ENCODE assay signal across 1 cellular context in the genomic region with DNA sequence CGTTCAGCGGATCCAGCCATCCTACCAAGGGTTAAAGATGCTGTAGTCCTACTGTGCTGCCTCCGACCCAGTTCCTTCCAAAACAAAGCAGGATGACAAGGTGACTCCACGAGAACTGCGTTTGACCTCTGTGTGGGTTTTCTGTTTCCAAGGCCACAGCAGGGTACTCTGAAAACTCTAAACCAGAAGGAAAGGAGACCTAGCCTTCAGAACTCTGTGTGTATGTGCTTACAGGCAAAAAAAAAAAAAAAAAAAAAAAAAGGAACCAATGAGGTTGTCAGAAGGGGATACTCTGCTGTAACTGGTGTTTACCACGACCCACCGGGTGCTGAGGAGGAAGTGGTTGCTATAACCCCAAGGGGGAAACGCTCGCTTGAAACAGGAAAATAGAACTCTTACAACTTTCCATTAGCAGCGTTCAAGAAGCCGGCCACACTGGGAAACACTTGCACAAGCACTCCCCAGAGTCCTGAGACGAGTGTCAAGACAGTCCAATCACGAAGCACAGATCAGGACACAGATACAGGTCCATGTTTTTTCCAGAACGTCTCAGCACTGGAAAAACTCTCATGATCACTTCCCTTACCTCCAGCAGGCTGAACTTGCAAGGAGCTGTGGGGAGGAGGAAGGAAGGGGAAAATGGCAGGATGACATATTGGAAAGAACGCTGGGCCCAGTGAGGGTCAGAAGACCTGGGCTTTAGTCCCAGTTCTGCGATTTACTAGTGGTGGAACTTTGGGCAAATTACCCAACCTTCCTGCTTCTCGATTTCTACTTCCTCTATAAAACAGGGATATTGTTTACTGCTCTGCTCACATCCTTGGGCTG.
TF ChIP-seq lines count a peak whose summit lies in the region.

No MANE protein-coding gene starts in this region.

TF ChIP-seq in GM12878, 131 proteins besides CTCF, POLR2A, EP300 and RAD21 (continued from another document and continues in another):
- TF ChIP-seq, protein P1, sequence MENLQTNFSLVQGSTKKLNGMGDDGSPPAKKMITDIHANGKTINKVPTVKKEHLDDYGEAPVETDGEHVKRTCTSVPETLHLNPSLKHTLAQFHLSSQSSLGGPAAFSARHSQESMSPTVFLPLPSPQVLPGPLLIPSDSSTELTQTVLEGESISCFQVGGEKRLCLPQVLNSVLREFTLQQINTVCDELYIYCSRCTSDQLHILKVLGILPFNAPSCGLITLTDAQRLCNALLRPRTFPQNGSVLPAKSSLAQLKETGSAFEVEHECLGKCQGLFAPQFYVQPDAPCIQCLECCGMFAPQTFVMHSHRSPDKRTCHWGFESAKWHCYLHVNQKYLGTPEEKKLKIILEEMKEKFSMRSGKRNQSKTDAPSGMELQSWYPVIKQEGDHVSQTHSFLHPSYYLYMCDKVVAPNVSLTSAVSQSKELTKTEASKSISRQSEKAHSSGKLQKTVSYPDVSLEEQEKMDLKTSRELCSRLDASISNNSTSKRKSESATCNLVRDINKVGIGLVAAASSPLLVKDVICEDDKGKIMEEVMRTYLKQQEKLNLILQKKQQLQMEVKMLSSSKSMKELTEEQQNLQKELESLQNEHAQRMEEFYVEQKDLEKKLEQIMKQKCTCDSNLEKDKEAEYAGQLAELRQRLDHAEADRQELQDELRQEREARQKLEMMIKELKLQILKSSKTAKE (IDR thresholded peaks at IDR 0.05; ENCODE audit: low read depth, poor library complexity, severe bottlenecking), result peak; percentile 11
- TF ChIP-seq BCL11A (IDR thresholded peaks at IDR 0.05; ENCODE audit: low read depth, low read length) (0 out of 2 replicates have a peak, but pooled peaks have one; percentile 7), EZH2 (IDR thresholded peaks at IDR 0.05; ENCODE audit: borderline replicate concordance, control insufficient read depth, low read depth, low read length) (no peak), ETV6 (conservative IDR thresholded peaks at IDR 0.05 in 1 of 2, IDR thresholded peaks at IDR 0.05 in 1 of 2; ENCODE audit: borderline replicate concordance in 1 of 2, low read depth in 1 of 2) (peak in 1 of 2 experiments; percentile 95; a peak in 2 of 4 replicates), TCF3 (IDR thresholded peaks at IDR 0.05; ENCODE audit: borderline replicate concordance, insufficient read depth, low read depth, low read length) (no peak), RELA (IDR thresholded peaks at IDR 0.05; ENCODE audit: borderline replicate concordance, partially characterized antibody) (no peak), ATF7 (IDR thresholded peaks at IDR 0.05; ENCODE audit: low read depth) (peak; percentile 73), GABPA (IDR thresholded peaks at IDR 0.05; ENCODE audit: low read depth) (peak; percentile 41; the same call in 1 of the 2 replicates), PML (IDR thresholded peaks at IDR 0.05; ENCODE audit: low read length) (peak; percentile 45; the same call in 1 of the 2 replicates), MAX (IDR thresholded peaks at IDR 0.05; ENCODE audit: low read depth, low read length) (no peak), GATAD2B (conservative IDR thresholded peaks at IDR 0.05; ENCODE audit: low read depth) (no peak), ZZZ3 (IDR thresholded peaks at IDR 0.05; ENCODE audit: control insufficient read depth, insufficient read length, low read depth) (no peak), BACH1 (IDR thresholded peaks at IDR 0.05; ENCODE audit: borderline replicate concordance) (no peak), EGR1 (IDR thresholded peaks at IDR 0.05; ENCODE audit: borderline replicate concordance in 1 of 2, low read depth in 2 of 2, low read length in 2 of 2) (peak in 1 of 2 experiments; percentile 66; a peak in 1 of 3 replicates), KLF5 (IDR thresholded peaks at IDR 0.05; ENCODE audit: partially characterized antibody) (no peak), NFYA (IDR thresholded peaks at IDR 0.05; ENCODE audit: borderline replicate concordance, low read depth, low read length) (no peak), CHD2 (IDR thresholded peaks at IDR 0.05; ENCODE audit: borderline replicate concordance, low read depth, low read length) (no peak), ESRRA (IDR thresholded peaks at IDR 0.05; ENCODE audit: low read length) (no peak), TCF12 (IDR thresholded peaks at IDR 0.05; ENCODE audit: low read depth, low read length) (no peak), TAF1 (IDR thresholded peaks at IDR 0.05; ENCODE audit: borderline replicate concordance, low read depth, low read length) (no peak), MLLT1 (IDR thresholded peaks at IDR 0.05) (0 out of 2 replicates have a peak, but pooled peaks have one; percentile 54), E4F1 (IDR thresholded peaks at IDR 0.05; ENCODE audit: borderline replicate concordance, partially characterized antibody) (no peak), CREM (IDR thresholded peaks at IDR 0.05; ENCODE audit: low read depth) (0 out of 2 replicates have a peak, but pooled peaks have one; percentile 19), TBL1XR1 (IDR thresholded peaks at IDR 0.05; ENCODE audit: low read depth, low read length) (peak; percentile 51; the same call in 1 of the 2 replicates), FOXK2 (IDR thresholded peaks at IDR 0.05) (no peak; the same call in 1 of the 2 replicates), CBX3 (IDR thresholded peaks at IDR 0.05; ENCODE audit: borderline replicate concordance, low read depth) (no peak)
- TF ChIP-seq, protein P2, sequence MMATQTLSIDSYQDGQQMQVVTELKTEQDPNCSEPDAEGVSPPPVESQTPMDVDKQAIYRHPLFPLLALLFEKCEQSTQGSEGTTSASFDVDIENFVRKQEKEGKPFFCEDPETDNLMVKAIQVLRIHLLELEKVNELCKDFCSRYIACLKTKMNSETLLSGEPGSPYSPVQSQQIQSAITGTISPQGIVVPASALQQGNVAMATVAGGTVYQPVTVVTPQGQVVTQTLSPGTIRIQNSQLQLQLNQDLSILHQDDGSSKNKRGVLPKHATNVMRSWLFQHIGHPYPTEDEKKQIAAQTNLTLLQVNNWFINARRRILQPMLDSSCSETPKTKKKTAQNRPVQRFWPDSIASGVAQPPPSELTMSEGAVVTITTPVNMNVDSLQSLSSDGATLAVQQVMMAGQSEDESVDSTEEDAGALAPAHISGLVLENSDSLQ (IDR thresholded peaks at IDR 0.05), result peak; percentile 25; the same call in 1 of the 2 replicates
- TF ChIP-seq, protein P3, sequence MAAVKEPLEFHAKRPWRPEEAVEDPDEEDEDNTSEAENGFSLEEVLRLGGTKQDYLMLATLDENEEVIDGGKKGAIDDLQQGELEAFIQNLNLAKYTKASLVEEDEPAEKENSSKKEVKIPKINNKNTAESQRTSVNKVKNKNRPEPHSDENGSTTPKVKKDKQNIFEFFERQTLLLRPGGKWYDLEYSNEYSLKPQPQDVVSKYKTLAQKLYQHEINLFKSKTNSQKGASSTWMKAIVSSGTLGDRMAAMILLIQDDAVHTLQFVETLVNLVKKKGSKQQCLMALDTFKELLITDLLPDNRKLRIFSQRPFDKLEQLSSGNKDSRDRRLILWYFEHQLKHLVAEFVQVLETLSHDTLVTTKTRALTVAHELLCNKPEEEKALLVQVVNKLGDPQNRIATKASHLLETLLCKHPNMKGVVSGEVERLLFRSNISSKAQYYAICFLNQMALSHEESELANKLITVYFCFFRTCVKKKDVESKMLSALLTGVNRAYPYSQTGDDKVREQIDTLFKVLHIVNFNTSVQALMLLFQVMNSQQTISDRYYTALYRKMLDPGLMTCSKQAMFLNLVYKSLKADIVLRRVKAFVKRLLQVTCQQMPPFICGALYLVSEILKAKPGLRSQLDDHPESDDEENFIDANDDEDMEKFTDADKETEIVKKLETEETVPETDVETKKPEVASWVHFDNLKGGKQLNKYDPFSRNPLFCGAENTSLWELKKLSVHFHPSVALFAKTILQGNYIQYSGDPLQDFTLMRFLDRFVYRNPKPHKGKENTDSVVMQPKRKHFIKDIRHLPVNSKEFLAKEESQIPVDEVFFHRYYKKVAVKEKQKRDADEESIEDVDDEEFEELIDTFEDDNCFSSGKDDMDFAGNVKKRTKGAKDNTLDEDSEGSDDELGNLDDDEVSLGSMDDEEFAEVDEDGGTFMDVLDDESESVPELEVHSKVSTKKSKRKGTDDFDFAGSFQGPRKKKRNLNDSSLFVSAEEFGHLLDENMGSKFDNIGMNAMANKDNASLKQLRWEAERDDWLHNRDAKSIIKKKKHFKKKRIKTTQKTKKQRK (IDR thresholded peaks at IDR 0.05; ENCODE audit: low read depth, low read length), result no peak
- TF ChIP-seq, protein P4, sequence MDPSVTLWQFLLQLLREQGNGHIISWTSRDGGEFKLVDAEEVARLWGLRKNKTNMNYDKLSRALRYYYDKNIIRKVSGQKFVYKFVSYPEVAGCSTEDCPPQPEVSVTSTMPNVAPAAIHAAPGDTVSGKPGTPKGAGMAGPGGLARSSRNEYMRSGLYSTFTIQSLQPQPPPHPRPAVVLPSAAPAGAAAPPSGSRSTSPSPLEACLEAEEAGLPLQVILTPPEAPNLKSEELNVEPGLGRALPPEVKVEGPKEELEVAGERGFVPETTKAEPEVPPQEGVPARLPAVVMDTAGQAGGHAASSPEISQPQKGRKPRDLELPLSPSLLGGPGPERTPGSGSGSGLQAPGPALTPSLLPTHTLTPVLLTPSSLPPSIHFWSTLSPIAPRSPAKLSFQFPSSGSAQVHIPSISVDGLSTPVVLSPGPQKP (IDR thresholded peaks at IDR 0.05; ENCODE audit: low read depth, low read length), result no peak
- TF ChIP-seq, protein P5, sequence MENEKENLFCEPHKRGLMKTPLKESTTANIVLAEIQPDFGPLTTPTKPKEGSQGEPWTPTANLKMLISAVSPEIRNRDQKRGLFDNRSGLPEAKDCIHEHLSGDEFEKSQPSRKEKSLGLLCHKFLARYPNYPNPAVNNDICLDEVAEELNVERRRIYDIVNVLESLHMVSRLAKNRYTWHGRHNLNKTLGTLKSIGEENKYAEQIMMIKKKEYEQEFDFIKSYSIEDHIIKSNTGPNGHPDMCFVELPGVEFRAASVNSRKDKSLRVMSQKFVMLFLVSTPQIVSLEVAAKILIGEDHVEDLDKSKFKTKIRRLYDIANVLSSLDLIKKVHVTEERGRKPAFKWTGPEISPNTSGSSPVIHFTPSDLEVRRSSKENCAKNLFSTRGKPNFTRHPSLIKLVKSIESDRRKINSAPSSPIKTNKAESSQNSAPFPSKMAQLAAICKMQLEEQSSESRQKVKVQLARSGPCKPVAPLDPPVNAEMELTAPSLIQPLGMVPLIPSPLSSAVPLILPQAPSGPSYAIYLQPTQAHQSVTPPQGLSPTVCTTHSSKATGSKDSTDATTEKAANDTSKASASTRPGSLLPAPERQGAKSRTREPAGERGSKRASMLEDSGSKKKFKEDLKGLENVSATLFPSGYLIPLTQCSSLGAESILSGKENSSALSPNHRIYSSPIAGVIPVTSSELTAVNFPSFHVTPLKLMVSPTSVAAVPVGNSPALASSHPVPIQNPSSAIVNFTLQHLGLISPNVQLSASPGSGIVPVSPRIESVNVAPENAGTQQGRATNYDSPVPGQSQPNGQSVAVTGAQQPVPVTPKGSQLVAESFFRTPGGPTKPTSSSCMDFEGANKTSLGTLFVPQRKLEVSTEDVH (IDR thresholded peaks at IDR 0.05; ENCODE audit: low read depth, partially characterized antibody), result no peak
- TF ChIP-seq, protein P6, sequence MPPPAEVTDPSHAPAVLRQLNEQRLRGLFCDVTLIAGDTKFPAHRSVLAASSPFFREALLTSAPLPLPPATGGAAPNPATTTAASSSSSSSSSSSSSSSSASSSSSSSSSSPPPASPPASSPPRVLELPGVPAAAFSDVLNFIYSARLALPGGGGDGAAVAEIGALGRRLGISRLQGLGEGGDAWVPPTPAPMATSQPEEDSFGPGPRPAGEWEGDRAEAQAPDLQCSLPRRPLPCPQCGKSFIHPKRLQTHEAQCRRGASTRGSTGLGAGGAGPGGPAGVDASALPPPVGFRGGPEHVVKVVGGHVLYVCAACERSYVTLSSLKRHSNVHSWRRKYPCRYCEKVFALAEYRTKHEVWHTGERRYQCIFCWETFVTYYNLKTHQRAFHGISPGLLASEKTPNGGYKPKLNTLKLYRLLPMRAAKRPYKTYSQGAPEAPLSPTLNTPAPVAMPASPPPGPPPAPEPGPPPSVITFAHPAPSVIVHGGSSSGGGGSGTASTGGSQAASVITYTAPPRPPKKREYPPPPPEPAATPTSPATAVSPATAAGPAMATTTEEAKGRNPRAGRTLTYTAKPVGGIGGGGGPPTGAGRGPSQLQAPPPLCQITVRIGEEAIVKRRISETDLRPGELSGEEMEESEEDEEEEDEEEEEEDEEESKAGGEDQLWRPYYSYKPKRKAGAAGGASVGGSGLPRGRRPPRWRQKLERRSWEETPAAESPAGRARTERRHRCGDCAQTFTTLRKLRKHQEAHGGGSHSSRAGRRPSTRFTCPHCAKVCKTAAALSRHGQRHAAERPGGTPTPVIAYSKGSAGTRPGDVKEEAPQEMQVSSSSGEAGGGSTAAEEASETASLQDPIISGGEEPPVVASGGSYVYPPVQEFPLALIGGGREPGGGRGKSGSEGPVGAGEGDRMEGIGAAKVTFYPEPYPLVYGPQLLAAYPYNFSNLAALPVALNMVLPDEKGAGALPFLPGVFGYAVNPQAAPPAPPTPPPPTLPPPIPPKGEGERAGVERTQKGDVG (CRISPR knock-in tag; IDR thresholded peaks at IDR 0.05), result no peak
